In genomic region chr4:80466618-80467017, GRCh38 we compare ENCODE assay signal across 26 cellular contexts.
"Had no signal": no experiment of that assay in that cellular context is flagged by ENCODE, and none has a peak within 500 bp of the region (broad histone marks: within the 10 kb centered on the region; RNA-seq: fewer than 3 reads in every experiment).

No MANE protein-coding gene starts in this region.

- H3K36me3 Mint-ChIP-seq: mesothelial cell of epicardium; naive B cell; natural killer cell; stimulated activated effector memory CD8-positive, alpha-beta T cell treated with anti-CD3 and anti-CD28 coated beads, Interleukin-12 subunit alpha, Interleukin-12 subunit beta, amount 100 ng/mL, for 72 hours had no signal

- H3K27me3 ChIP-seq: hepatocyte, ovary, sigmoid colon, spleen, suprapubic skin, tibial artery, upper lobe of right lung had no signal

- H3K4me3 Mint-ChIP-seq: mesothelial cell of epicardium; naive B cell; natural killer cell; nephron progenitor cell; stimulated activated effector memory CD8-positive, alpha-beta T cell treated with anti-CD3 and anti-CD28 coated beads, Interleukin-12 subunit alpha, Interleukin-12 subunit beta, amount 100 ng/mL, for 72 hours; stimulated activated naive CD8-positive, alpha-beta T cell treated with anti-CD3 and anti-CD28 coated beads, Interleukin-15, Interleukin-2, amounts not matched to agents 100 ng/mL and 50 ng/mL, for 24 hours had no signal

- FAIRE-seq: small intestine, urothelium cell line had no signal

- ATAC-seq: natural killer cell; right cardiac atrium; stimulated activated effector memory CD8-positive, alpha-beta T cell treated with anti-CD3 and anti-CD28 coated beads, Interleukin-12 subunit alpha, Interleukin-12 subunit beta, amount 100 ng/mL, for 72 hours; upper lobe of right lung had no signal

- H3K9me3 ChIP-seq: left ventricle myocardium inferior, ovary, prostate gland, sigmoid colon, spleen, suprapubic skin, thoracic aorta, tibial artery, upper lobe of right lung had no signal

- H3K4me2 ChIP-seq: hepatocyte had no signal

- H3K27me3 Mint-ChIP-seq: naive B cell; stimulated activated naive CD8-positive, alpha-beta T cell treated with anti-CD3 and anti-CD28 coated beads, Interleukin-15, Interleukin-2, amounts not matched to agents 100 ng/mL and 50 ng/mL, for 24 hours had no signal

- H3K27ac Mint-ChIP-seq: mesothelial cell of epicardium; naive B cell; natural killer cell; nephron progenitor cell; stimulated activated effector memory CD8-positive, alpha-beta T cell treated with anti-CD3 and anti-CD28 coated beads, Interleukin-12 subunit alpha, Interleukin-12 subunit beta, amount 100 ng/mL, for 72 hours; stimulated activated naive CD8-positive, alpha-beta T cell treated with anti-CD3 and anti-CD28 coated beads, Interleukin-15, Interleukin-2, amounts not matched to agents 100 ng/mL and 50 ng/mL, for 24 hours had no signal

- H3K27ac ChIP-seq: hepatocyte, left ventricle myocardium inferior, ovary, prostate gland, sigmoid colon, spleen, suprapubic skin, thoracic aorta, tibial artery, upper lobe of right lung had no signal

- DNase-seq: islet precursor cell; left ventricle myocardium inferior; mesendoderm; naive B cell; natural killer cell; nephron progenitor cell; ovary; retina; right cardiac atrium; sigmoid colon; small intestine; spleen; stimulated activated CD4-positive, alpha-beta T cell treated with anti-CD3 and anti-CD28 coated beads, Interleukin-4, amount 100 ng/mL, for 24 hours; stimulated activated naive CD4-positive, alpha-beta T cell; tibial artery; trophoblast cell; upper lobe of right lung had no signal

- H3K4me3 ChIP-seq: hepatocyte, left ventricle myocardium inferior, lung, ovary, prostate gland, sigmoid colon, spleen, suprapubic skin, thoracic aorta, tibial artery, upper lobe of right lung had no signal

- H3K9me3 Mint-ChIP-seq: nephron progenitor cell had no signal

- H3K4me1 ChIP-seq: prostate gland, tibial artery, upper lobe of right lung had no signal

- H3K79me2 ChIP-seq: hepatocyte had no signal

- H2AFZ ChIP-seq: hepatocyte had no signal

- H3K36me3 ChIP-seq: left ventricle myocardium inferior, ovary, prostate gland, sigmoid colon, spleen, suprapubic skin, thoracic aorta, tibial artery, upper lobe of right lung had no signal
